25 cellular contexts compared by ENCODE assay signal in genomic region chr2:134333646-134334189, GRCh38.
DNase-seq lines count a peak whose midpoint lies in the region; TF ChIP-seq lines count a peak whose summit lies in the region.
"Had no signal": no experiment of that assay in that cellular context is flagged by ENCODE, and none has a peak within 500 bp of the region (broad histone marks: within the 10 kb centered on the region; RNA-seq: fewer than 3 reads in every experiment).

No MANE protein-coding gene starts in this region.

- CTCF ChIA-PET in Calu3 (lab: Charles Lee): no interaction called here

- no peaks in the 10 kb centered on the region for H3K9me3 ChIP-seq in WERI-Rb-1 (ENCODE audit: severe bottlenecking)
- H3K9me3 ChIP-seq: body of pancreas, tibial artery had no signal

- intact Hi-C loops in Calu3 (cut with micrococcal nuclease; ENCODE audit: unreplicated experiment): no loop called here

- H3K36me3 ChIP-seq in WERI-Rb-1: peaks cover 10% of the 10 kb centered on the region
- H3K36me3 ChIP-seq: tibial artery had no signal

- BruUV-seq in Calu3 (replicated peaks; lab: Mats Ljungman, UMichigan): no TSS peak

- no peak overlapping the region for H3K4me3 ChIP-seq in WERI-Rb-1 (ENCODE audit: low read depth, low read length)
- H3K4me3 ChIP-seq: BLaER1 treated with 17β-estradiol and CSF1 and Interleukin-3, amounts not matched to agents 10 nM and 100 nM; body of pancreas; tibial artery had no signal

- TF ChIP-seq CTCF in Calu3 (IDR thresholded peaks at IDR 0.05; ENCODE audit: unreplicated experiment) (no peak), WERI-Rb-1 (IDR thresholded peaks at IDR 0.05; ENCODE audit: low read depth, low read length) (no peak), type B pancreatic cell (conservative IDR thresholded peaks at IDR 0.05) (no peak)

- H3K27me3 Mint-ChIP-seq in Calu3 (ENCODE audit: unreplicated experiment) (no peaks in the 10 kb centered on the region), type B pancreatic cell (no peaks in the 10 kb centered on the region)
- H3K27me3 Mint-ChIP-seq: activated CD4-positive, alpha-beta memory T cell treated with anti-CD3 and anti-CD28 coated beads for 36 hours; activated naive CD4-positive, alpha-beta T cell treated with anti-CD3 and anti-CD28 coated beads, Interleukin-2, amount 50 U/mL, for 24 hours had no signal

- peaks cover 4% of the 10 kb centered on the region for H3K9me3 Mint-ChIP-seq in Calu3 (ENCODE audit: low read depth, unreplicated experiment)
- H3K9me3 Mint-ChIP-seq in type B pancreatic cell: peaks cover 7% of the 10 kb centered on the region
- H3K9me3 Mint-ChIP-seq: activated naive CD4-positive, alpha-beta T cell treated with anti-CD3 and anti-CD28 coated beads, Interleukin-2, amount 50 U/mL, for 24 hours had no signal

- H3K27me3 ChIP-seq in WERI-Rb-1 (ENCODE audit: insufficient read depth, low read depth, severe bottlenecking): no peaks in the 10 kb centered on the region
- H3K27me3 ChIP-seq: BLaER1 treated with 17β-estradiol and CSF1 and Interleukin-3, amounts not matched to agents 10 nM and 100 nM; body of pancreas; tibial artery had no signal

- DNase-seq in DMS 273 (lab: John Stamatoyannopoulos, UW; ENCODE audit: unreplicated experiment) (peak; percentile 43), DMS 273 treated with DMSO at 0.1 percent for 48 hours (lab: John Stamatoyannopoulos, UW) (no peak), foreskin melanocyte (peak; percentile 82), renal cortical epithelial cell (ENCODE audit: low read depth) (peak; percentile 4), Calu3 (no peak), WERI-Rb-1 (no peak), type B pancreatic cell (ENCODE audit: extremely low spot score, unreplicated experiment) (no peak)
- DNase-seq: activated CD4-positive, alpha-beta memory T cell treated with anti-CD3 and anti-CD28 coated beads for 36 hours; activated T-cell treated with anti-CD3 and anti-CD28 coated beads, Interleukin-2, amount 50 U/mL, for 48 hours; body of pancreas; foreskin fibroblast; IMR-90; MM.1S; natural killer cell; NCI-H2081 treated with DMSO at 0.1 percent for 48 hours; posterior cingulate gyrus; stimulated activated CD4-positive, alpha-beta T cell treated with anti-CD3 and anti-CD28 coated beads, Interleukin-12 subunit alpha, Interleukin-12 subunit beta, amount 100 ng/mL, for 4 hours; SW 1271; tibial artery had no signal

- H3K27ac ChIP-seq in angular gyrus (ENCODE audit: low read depth, low read length) (peak overlapping the region; percentile 6), WERI-Rb-1 (no peak overlapping the region)
- H3K27ac ChIP-seq: 22Rv1; BLaER1 treated with 17β-estradiol and CSF1 and Interleukin-3, amounts not matched to agents 10 nM and 100 nM; body of pancreas; tibial artery; VCaP had no signal

- H3K4me3 Mint-ChIP-seq in Calu3 (ENCODE audit: low read depth, unreplicated experiment) (no peak overlapping the region), type B pancreatic cell (no peak overlapping the region)
- H3K4me3 Mint-ChIP-seq: activated CD4-positive, alpha-beta memory T cell treated with anti-CD3 and anti-CD28 coated beads for 36 hours; activated naive CD4-positive, alpha-beta T cell treated with anti-CD3 and anti-CD28 coated beads, Interleukin-2, amount 50 U/mL, for 24 hours; natural killer cell; stimulated activated effector memory CD8-positive, alpha-beta T cell treated with anti-CD3 and anti-CD28 coated beads, Interleukin-12 subunit alpha, Interleukin-12 subunit beta, amount 100 ng/mL, for 72 hours had no signal

- H3K36me3 Mint-ChIP-seq in Calu3 (ENCODE audit: insufficient read depth, unreplicated experiment) (peaks cover 7% of the 10 kb centered on the region), type B pancreatic cell (peaks cover 6% of the 10 kb centered on the region)

- H3K27ac Mint-ChIP-seq in Calu3 (ENCODE audit: unreplicated experiment) (no peak overlapping the region), type B pancreatic cell (no peak overlapping the region)
- H3K27ac Mint-ChIP-seq: activated CD4-positive, alpha-beta memory T cell treated with anti-CD3 and anti-CD28 coated beads for 36 hours; activated naive CD4-positive, alpha-beta T cell treated with anti-CD3 and anti-CD28 coated beads, Interleukin-2, amount 50 U/mL, for 24 hours; natural killer cell; stimulated activated effector memory CD8-positive, alpha-beta T cell treated with anti-CD3 and anti-CD28 coated beads, Interleukin-12 subunit alpha, Interleukin-12 subunit beta, amount 100 ng/mL, for 72 hours had no signal

- no peaks in the 10 kb centered on the region for H3K4me1 Mint-ChIP-seq in Calu3 (ENCODE audit: low read depth, unreplicated experiment)
- H3K4me1 Mint-ChIP-seq in type B pancreatic cell (ENCODE audit: unreplicated experiment): no peaks in the 10 kb centered on the region
- H3K4me1 Mint-ChIP-seq: activated naive CD4-positive, alpha-beta T cell treated with anti-CD3 and anti-CD28 coated beads, Interleukin-2, amount 50 U/mL, for 24 hours had no signal

Comparison
In these comparisons a context has a peak if more than half of its experiments do, and no peak if none do; other contexts are left out.
1. DNase-seq: peak in DMS 273 (single experiment), foreskin melanocyte (single experiment) and renal cortical epithelial cell (single experiment); none in DMS 273 treated with DMSO at 0.1 percent for 48 hours (single experiment), Calu3 (single experiment), WERI-Rb-1 (single experiment) and type B pancreatic cell (single experiment).